ENCODE assay signal across 14 cellular contexts in genomic region chr6:165511807-165512206, GRCh38.
DNase-seq lines count a peak whose midpoint lies in the region; ATAC-seq and TF ChIP-seq lines count a peak whose summit lies in the region.
"Had no signal": no experiment of that assay in that cellular context is flagged by ENCODE, and none has a peak within 500 bp of the region (broad histone marks: within the 10 kb centered on the region; RNA-seq: fewer than 3 reads in every experiment).

No MANE protein-coding gene starts in this region.

- H3K36me3 ChIP-seq in Peyer's patch: no peaks in the 10 kb centered on the region
- H3K36me3 ChIP-seq in OCI-LY7 (ENCODE audit: insufficient read depth, low read length): no peaks in the 10 kb centered on the region
- H3K36me3 ChIP-seq: HAP-1 had no signal

- H3K4me3 ChIP-seq in Peyer's patch (no peak overlapping the region), OCI-LY7 (ENCODE audit: low read depth, low read length, poor library complexity, severe bottlenecking) (no peak overlapping the region)
- H3K4me3 ChIP-seq: HAP-1 had no signal

- no peak for TF ChIP-seq CTCF in Peyer's patch (IDR thresholded peaks at IDR 0.05)
- TF ChIP-seq CTCF in OCI-LY7 (conservative IDR thresholded peaks at IDR 0.05; ENCODE audit: low read length): no peak

- no peak overlapping the region for H2AFZ ChIP-seq in OCI-LY7 (ENCODE audit: low read length)

- H3K27ac ChIP-seq in Peyer's patch (no peak overlapping the region), OCI-LY7 (ENCODE audit: low read depth, low read length, poor library complexity, severe bottlenecking) (no peak overlapping the region)
- H3K27ac ChIP-seq: C4-2B had no signal

- no peaks in the 10 kb centered on the region for H3K9me2 ChIP-seq in OCI-LY7 (ENCODE audit: insufficient read depth, low read length)

- H3K9me3 ChIP-seq in Peyer's patch (no peaks in the 10 kb centered on the region), OCI-LY7 (ENCODE audit: low read length) (no peaks in the 10 kb centered on the region)
- H3K9me3 ChIP-seq: HAP-1 had no signal

- no TSS peak for BruUV-seq in OCI-LY7 (replicated peaks; lab: Mats Ljungman, UMichigan)

- DNase-seq in Peyer's patch (no peak), NCI-H1694 treated with DMSO at 0.1 percent for 48 hours (lab: John Stamatoyannopoulos, UW) (no peak), NCI-H1092 (lab: John Stamatoyannopoulos, UW) (no peak), OCI-LY7 (ENCODE audit: low spot score) (no peak)
- DNase-seq: activated gamma-delta T cell; central memory CD4-positive, alpha-beta T cell; NCI-H510A treated with DMSO at 0.1 percent for 48 hours; SHP77 treated with DMSO at 0.1 percent for 48 hours had no signal

- intact Hi-C loops in OCI-LY7 (cut with micrococcal nuclease; ENCODE audit: unreplicated experiment): no loop called here

- no peak overlapping the region for H3K4me2 ChIP-seq in OCI-LY7 (ENCODE audit: low read length)

- H3K4me1 ChIP-seq in Peyer's patch: no peaks in the 10 kb centered on the region
- no peaks in the 10 kb centered on the region for H3K4me1 ChIP-seq in OCI-LY7 (ENCODE audit: insufficient read depth, low read length, poor library complexity, severe bottlenecking)
- H3K4me1 ChIP-seq: HAP-1 had no signal

- CTCF ChIA-PET in OCI-LY7 (lab: Charles Lee; ENCODE audit: unreplicated experiment): no interaction called here

- H3K79me2 ChIP-seq in OCI-LY7 (ENCODE audit: insufficient read depth, low read depth, low read length): no peaks in the 10 kb centered on the region

- POLR2A ChIA-PET in OCI-LY7 (lab: Charles Lee): no interaction called here

- no peaks in the 10 kb centered on the region for H3K27me3 ChIP-seq in Peyer's patch

- ATAC-seq in GM18520 (IDR thresholded peaks at IDR 0.05; ENCODE audit: unreplicated experiment) (peak; percentile 95), GM21360 (IDR thresholded peaks at IDR 0.05; ENCODE audit: unreplicated experiment) (peak; percentile 95), HG02970 (IDR thresholded peaks at IDR 0.05; ENCODE audit: low FRiP score, unreplicated experiment) (peak; percentile 96), HG03565 (IDR thresholded peaks at IDR 0.05; ENCODE audit: unreplicated experiment) (peak; percentile 97)

- no peaks in the 10 kb centered on the region for H4K20me1 ChIP-seq in OCI-LY7 (ENCODE audit: insufficient read depth, low read length)

- no peak for TF ChIP-seq POLR2A in Peyer's patch (IDR thresholded peaks at IDR 0.05)
